In genomic region chr5:171330011-171330410, GRCh38 we compare ENCODE assay signal across 34 cellular contexts. TPM values are rescaled to one million over a fixed set of nuclear protein-coding genes. Genes with fewer than 3 reads are reported as not detected.
"Had no signal": no experiment of that assay in that cellular context is flagged by ENCODE, and none has a peak within 500 bp of the region (broad histone marks: within the 10 kb centered on the region; RNA-seq: fewer than 3 reads in every experiment).

No MANE protein-coding gene starts in this region.

- H3K9me3 ChIP-seq: esophagus muscularis mucosa, gastroesophageal sphincter had no signal

- H3K4me1 ChIP-seq: esophagus muscularis mucosa, foreskin keratinocyte, gastroesophageal sphincter had no signal

- H3K4me3 ChIP-seq: esophagus muscularis mucosa, gastroesophageal sphincter had no signal

- H3K36me3 ChIP-seq: brain microvascular endothelial cell, esophagus muscularis mucosa, gastroesophageal sphincter, WERI-Rb-1 had no signal

- H3K27ac ChIP-seq: brain microvascular endothelial cell, esophagus muscularis mucosa, foreskin keratinocyte, gastroesophageal sphincter, WERI-Rb-1 had no signal

- DNase-seq: activated B cell treated with CpG ODN at 0.5 μM for 24 hours; activated CD4-positive, alpha-beta T cell treated with anti-CD3 and anti-CD28 coated beads for 48 hours; activated CD4-positive, alpha-beta T cell treated with anti-CD3 and anti-CD28 coated beads, Interleukin-2, amount 50 U/mL, for 1 hour; activated CD4-positive, alpha-beta T cell treated with anti-CD3 and anti-CD28 coated beads, Interleukin-2, amount 50 U/mL, for 48 hours; activated CD8-positive, alpha-beta memory T cell treated with anti-CD3 and anti-CD28 coated beads for 24 hours; activated CD8-positive, alpha-beta T cell treated with anti-CD3 and anti-CD28 coated beads for 36 hours; activated effector memory CD4-positive, alpha-beta T cell treated with Interleukin-2 at 50 U/mL for 16 hours; activated gamma-delta T cell treated with Interleukin-2 at 50 U/mL for 16 hours; activated naive CD4-positive, alpha-beta T cell treated with anti-CD3 and anti-CD28 coated beads, Interleukin-2, amount 50 U/mL, for 16 hours; activated naive CD4-positive, alpha-beta T cell treated with Interleukin-2 at 50 U/mL for 16 hours; activated T-cell treated with anti-CD3 and anti-CD28 coated beads, Interleukin-2, amount 50 U/mL, for 4 hours; amniotic stem cell; anterior cingulate cortex; brain microvascular endothelial cell; cortex of kidney; dermis blood vessel endothelial cell; effector CD4-positive, alpha-beta T cell; effector memory CD8-positive, alpha-beta T cell; erythroblast; foreskin keratinocyte; head of caudate nucleus; T-cell; T1000; WERI-Rb-1 had no signal

RNA-seq across cellular contexts. Expression of gene TLX3, which starts 21.0 kb away (rescaled TPM):
- total RNA-seq: activated B cell treated with CpG ODN at 0.5 μM for 24 hours; activated CD8-positive, alpha-beta T cell treated with anti-CD3 and anti-CD28 coated beads for 36 hours; activated T-cell treated with anti-CD3 and anti-CD28 coated beads, Interleukin-2, amount 50 U/mL, for 4 hours; activated T-helper 17 cell treated with anti-CD3 and anti-CD28 coated beads, Interleukin-2, amount 50 U/mL, for 72 hours; astrocyte; bronchial epithelial cell; cardiac septum; chondrocyte; dermis blood vessel endothelial cell; esophagus muscularis mucosa; foreskin keratinocyte; gastroesophageal sphincter; glomerular endothelial cell; T-cell; T-helper 2 cell treated with Interferon-gamma antibody and Interleukin-4, amounts not matched to agents 100 ng/mL and 5 ng/mL, for 36 hours had no signal
- polyA plus RNA-seq: adipose tissue had no signal
